8 cellular contexts compared by ENCODE assay signal in genomic region chr1:169891539-169891885, GRCh38. TPM values are rescaled to one million over a fixed set of nuclear protein-coding genes. Genes with fewer than 3 reads are reported as not detected.
DNase-seq lines count a peak whose midpoint lies in the region; ATAC-seq and TF ChIP-seq lines count a peak whose summit lies in the region.

No MANE protein-coding gene starts in this region.

- 21 to 39% (median 30%) methylated on average over 2 of the region's 2 CpGs for WGBS in stomach, 5 donors

- H3K9me3 ChIP-seq in stomach (no peaks in the 10 kb centered on the region), tibial artery (no peaks in the 10 kb centered on the region)

- no peak for TF ChIP-seq CTCF in activated CD8-positive, alpha-beta T cell treated with anti-CD3 and anti-CD28 coated beads for 36 hours (IDR thresholded peaks at IDR 0.05)
- TF ChIP-seq CTCF in stomach (IDR thresholded peaks at IDR 0.05) (no peak), tibial artery (IDR thresholded peaks at IDR 0.05) (no peak), glutamatergic neuron (IDR thresholded peaks at IDR 0.05; ENCODE audit: partially characterized antibody, unreplicated experiment) (no peak)

- no peak for DNase-seq in activated CD4-positive, alpha-beta T cell treated with anti-CD3 and anti-CD28 coated beads, Interleukin-2, amount 10 ng/mL, durations not matched to agents 24 days and 14 days
- DNase-seq in activated CD4-positive, alpha-beta T cell treated with anti-CD3 and anti-CD28 coated beads for 1 hour, result no peak
- no peak for DNase-seq in activated CD8-positive, alpha-beta T cell treated with anti-CD3 and anti-CD28 coated beads for 36 hours
- no peak for DNase-seq in left lobe of liver (ENCODE audit: low spot score)
- DNase-seq in stomach, result no peak
- no peak for DNase-seq in tibial artery
- DNase-seq in glutamatergic neuron, result no peak
- no peak for DNase-seq in NCI-H524 (lab: John Stamatoyannopoulos, UW)

- peak overlapping the region; percentile 86 to 99 (median 99) for H3K27ac ChIP-seq in stomach
- H3K27ac ChIP-seq in tibial artery, result no peak overlapping the region

- H3K36me3 Mint-ChIP-seq in activated CD4-positive, alpha-beta T cell treated with anti-CD3 and anti-CD28 coated beads, Interleukin-2, amount 10 ng/mL, durations not matched to agents 24 days and 14 days (ENCODE audit: low read depth), result peaks cover 23% of the 10 kb centered on the region
- H3K36me3 Mint-ChIP-seq in activated CD8-positive, alpha-beta T cell treated with anti-CD3 and anti-CD28 coated beads for 36 hours (ENCODE audit: low read depth), result peaks cover 22% of the 10 kb centered on the region
- H3K36me3 Mint-ChIP-seq in glutamatergic neuron (ENCODE audit: unreplicated experiment), result no peaks in the 10 kb centered on the region

- peaks cover 13 to 48% (median 35%) of the 10 kb centered on the region in 4 donors for H3K4me1 ChIP-seq in stomach
- H3K4me1 ChIP-seq in tibial artery, result peaks cover 0 to 27% (median 17%) of the 10 kb centered on the region in 4 donors

- H3K4me3 Mint-ChIP-seq in activated CD4-positive, alpha-beta T cell treated with anti-CD3 and anti-CD28 coated beads, Interleukin-2, amount 10 ng/mL, durations not matched to agents 24 days and 14 days, result peak overlapping the region; percentile 84
- H3K4me3 Mint-ChIP-seq in activated CD8-positive, alpha-beta T cell treated with anti-CD3 and anti-CD28 coated beads for 36 hours, result peak overlapping the region; percentile 70
- H3K4me3 Mint-ChIP-seq in glutamatergic neuron (ENCODE audit: unreplicated experiment), result no peak overlapping the region

- intact Hi-C loops in activated CD4-positive, alpha-beta T cell treated with anti-CD3 and anti-CD28 coated beads, Interleukin-2, amount 10 ng/mL, durations not matched to agents 24 days and 14 days (cut with micrococcal nuclease), result loop anchor here (1.0 to 5.0 kb wide), 8 partner anchors 97 to 1851 kb away; partner anchors contain the start of genes BLZF1, F5, GORAB and METTL18
- intact Hi-C loops in activated CD8-positive, alpha-beta T cell treated with anti-CD3 and anti-CD28 coated beads for 36 hours (cut with micrococcal nuclease), result loop anchor here (10.0 kb wide), 2 partner anchors 97 to 183 kb away; partner anchors contain the start of genes KIFAP3 and METTL18
- intact Hi-C loops in stomach (cut with DNase I; ENCODE audit: low total_unique reads), result no loop called here
- intact Hi-C loops in tibial artery (cut with DNase I; ENCODE audit: low total_unique reads), result loop anchor here (5.0 kb wide), 1 partner anchor 404 kb away; the partner anchor contains the start of gene SLC19A2

- no peaks in the 10 kb centered on the region for H3K27me3 ChIP-seq in stomach
- no peaks in the 10 kb centered on the region for H3K27me3 ChIP-seq in tibial artery

- ATAC-seq in activated CD8-positive, alpha-beta T cell treated with anti-CD3 and anti-CD28 coated beads for 36 hours, result no peak
- peak; percentile 4 for ATAC-seq in left lobe of liver

- peak overlapping the region; percentile 99 for H3K27ac Mint-ChIP-seq in activated CD4-positive, alpha-beta T cell treated with anti-CD3 and anti-CD28 coated beads, Interleukin-2, amount 10 ng/mL, durations not matched to agents 24 days and 14 days
- H3K27ac Mint-ChIP-seq in activated CD8-positive, alpha-beta T cell treated with anti-CD3 and anti-CD28 coated beads for 36 hours, result peak overlapping the region; percentile 93
- no peak overlapping the region for H3K27ac Mint-ChIP-seq in glutamatergic neuron (ENCODE audit: unreplicated experiment)

- CTCF ChIA-PET in activated CD8-positive, alpha-beta T cell treated with anti-CD3 and anti-CD28 coated beads for 36 hours (lab: Charles Lee), result interaction anchor here (0.9 to 1.4 kb wide), 3 partner anchors 37 to 184 kb away, joined by 3 to 4 read pairs (median 4); partner anchors contain the start of genes KIFAP3 and METTL18

- H3K36me3 ChIP-seq in stomach, result peaks cover 0 to 23% (median 18%) of the 10 kb centered on the region in 4 donors
- H3K36me3 ChIP-seq in tibial artery, result peaks cover 5 to 18% (median 17%) of the 10 kb centered on the region in 3 donors

- peaks cover 3% of the 10 kb centered on the region for H3K27me3 Mint-ChIP-seq in activated CD4-positive, alpha-beta T cell treated with anti-CD3 and anti-CD28 coated beads, Interleukin-2, amount 10 ng/mL, durations not matched to agents 24 days and 14 days
- H3K27me3 Mint-ChIP-seq in activated CD8-positive, alpha-beta T cell treated with anti-CD3 and anti-CD28 coated beads for 36 hours, result no peaks in the 10 kb centered on the region
- no peaks in the 10 kb centered on the region for H3K27me3 Mint-ChIP-seq in glutamatergic neuron (ENCODE audit: unreplicated experiment)

- no peak for TF ChIP-seq EP300 in stomach (IDR thresholded peaks at IDR 0.05)

- H3K9me3 Mint-ChIP-seq in activated CD4-positive, alpha-beta T cell treated with anti-CD3 and anti-CD28 coated beads, Interleukin-2, amount 10 ng/mL, durations not matched to agents 24 days and 14 days, result peaks cover 4% of the 10 kb centered on the region
- H3K9me3 Mint-ChIP-seq in activated CD8-positive, alpha-beta T cell treated with anti-CD3 and anti-CD28 coated beads for 36 hours, result no peaks in the 10 kb centered on the region
- H3K9me3 Mint-ChIP-seq in glutamatergic neuron (ENCODE audit: unreplicated experiment), result peaks cover 2% of the 10 kb centered on the region

- POLR2A ChIA-PET in activated CD8-positive, alpha-beta T cell treated with anti-CD3 and anti-CD28 coated beads for 36 hours (lab: Charles Lee), result interaction anchor here (0.7 to 1.5 kb wide), 4 partner anchors 96 to 641 kb away, joined by 3 to 6 read pairs (median 4); partner anchors contain the start of genes F5, GORAB and METTL18

- H3K4me3 ChIP-seq in stomach, result peak overlapping the region in 1 of 4 donors; percentile 7
- H3K4me3 ChIP-seq in tibial artery, result no peak overlapping the region

- no peak for TF ChIP-seq POLR2A in stomach (IDR thresholded peaks at IDR 0.05)

- H3K4me1 Mint-ChIP-seq in activated CD4-positive, alpha-beta T cell treated with anti-CD3 and anti-CD28 coated beads, Interleukin-2, amount 10 ng/mL, durations not matched to agents 24 days and 14 days, result peaks cover 44% of the 10 kb centered on the region
- peaks cover 44% of the 10 kb centered on the region for H3K4me1 Mint-ChIP-seq in activated CD8-positive, alpha-beta T cell treated with anti-CD3 and anti-CD28 coated beads for 36 hours (ENCODE audit: low read depth)
- H3K4me1 Mint-ChIP-seq in glutamatergic neuron (ENCODE audit: low read depth, unreplicated experiment), result peaks cover 18% of the 10 kb centered on the region

RNA-seq across cellular contexts. Expression of gene SCYL3, which starts 2.2 kb away (rescaled TPM):
- 10.8 and 11.9 TPM in 2 replicates for total RNA-seq in activated CD4-positive, alpha-beta T cell treated with anti-CD3 and anti-CD28 coated beads, Interleukin-2, amount 10 ng/mL, durations not matched to agents 24 days and 14 days
- 1 to 10 TPM; 7.7 to 8.4 TPM for total RNA-seq in activated CD8-positive, alpha-beta T cell treated with anti-CD3 and anti-CD28 coated beads for 36 hours
- total RNA-seq in left lobe of liver, result 7.5 TPM
- 10 to 100 TPM in 3 of 5 donors, 1 to 10 TPM in 2; 2.3 to 17.1 (median 10.9) TPM for total RNA-seq in stomach
- polyA plus RNA-seq in stomach, result 1 to 10 TPM; 3.5 to 5.0 (median 4.3) TPM
- total RNA-seq in glutamatergic neuron (ENCODE audit: unreplicated experiment), result 8.8 TPM

Comparison
In these comparisons a context has a peak if more than half of its experiments do, and no peak if none do; other contexts are left out.
1. H3K27ac ChIP-seq: peak in stomach (5 of 5); none in tibial artery (0 of 2).